In genomic region chr1:100834779-100835645, GRCh38 we compare ENCODE assay signal across 9 cellular contexts. TPM values are rescaled to one million over a fixed set of nuclear protein-coding genes. Genes with fewer than 3 reads are reported as not detected.
DNase-seq lines count a peak whose midpoint lies in the region; ATAC-seq, FAIRE-seq and TF ChIP-seq lines count a peak whose summit lies in the region.
"Had no signal": no experiment of that assay in that cellular context is flagged by ENCODE, and none has a peak within 500 bp of the region (broad histone marks: within the 10 kb centered on the region; RNA-seq: fewer than 3 reads in every experiment).

No MANE protein-coding gene starts in this region.

- POLR2A ChIA-PET in activated CD8-positive, alpha-beta T cell treated with anti-CD3 and anti-CD28 coated beads for 36 hours (lab: Charles Lee): no interaction called here
- POLR2A ChIA-PET in activated CD8-positive, alpha-beta T cell treated with anti-CD3 and anti-CD28 coated beads, Interleukin-2, amount 10 ng/mL, durations not matched to agents 7 days and 5 days (lab: Charles Lee): no interaction called here
- POLR2A ChIA-PET in SK-N-SH (lab: Yijun Ruan, JAX): no interaction called here
- POLR2A ChIA-PET in HepG2 (lab: Yijun Ruan, JAX): no interaction called here

- H2AFZ ChIP-seq in SK-N-SH (ENCODE audit: low read depth) (no peak overlapping the region), HepG2 (ENCODE audit: low read length) (no peak overlapping the region)

- H3K27ac ChIP-seq in SK-N-SH (ENCODE audit: low read depth in 2 of 2, low read length in 1 of 2) (no peak overlapping the region), HepG2 (ENCODE audit: extremely low read length, insufficient read depth, low read length) (no peak overlapping the region)

- ATAC-seq in activated CD8-positive, alpha-beta T cell treated with anti-CD3 and anti-CD28 coated beads for 36 hours: peak; percentile 65
- ATAC-seq in activated CD8-positive, alpha-beta T cell treated with anti-CD3 and anti-CD28 coated beads, Interleukin-2, amount 10 ng/mL, durations not matched to agents 7 days and 5 days: no peak
- ATAC-seq in HG02798 (IDR thresholded peaks at IDR 0.05; ENCODE audit: poor library complexity, unreplicated experiment) (peak; percentile 64), HepG2 (peak; percentile 87), HG03457 (IDR thresholded peaks at IDR 0.05; ENCODE audit: unreplicated experiment) (no peak)

- peak; percentile 31 for TF ChIP-seq RAD21 in SK-N-SH (IDR thresholded peaks at IDR 0.05; ENCODE audit: low read length)
- TF ChIP-seq RAD21 in HepG2 (CRISPR knock-in tag; IDR thresholded peaks at IDR 0.05): no peak

- H3K27ac Mint-ChIP-seq in activated CD8-positive, alpha-beta T cell treated with anti-CD3 and anti-CD28 coated beads for 36 hours: no peak overlapping the region
- no peak overlapping the region for H3K27ac Mint-ChIP-seq in activated CD8-positive, alpha-beta T cell treated with anti-CD3 and anti-CD28 coated beads, Interleukin-2, amount 10 ng/mL, durations not matched to agents 7 days and 5 days
- H3K27ac Mint-ChIP-seq: activated naive CD4-positive, alpha-beta T cell treated with anti-CD3 and anti-CD28 coated beads, Interleukin-2, amount 50 U/mL, for 24 hours had no signal

- H3K79me2 ChIP-seq in SK-N-SH (ENCODE audit: insufficient read depth) (no peaks in the 10 kb centered on the region), HepG2 (ENCODE audit: insufficient read depth, low read length) (no peaks in the 10 kb centered on the region)

- H3K9me3 Mint-ChIP-seq in activated CD8-positive, alpha-beta T cell treated with anti-CD3 and anti-CD28 coated beads for 36 hours: no peaks in the 10 kb centered on the region
- no peaks in the 10 kb centered on the region for H3K9me3 Mint-ChIP-seq in activated CD8-positive, alpha-beta T cell treated with anti-CD3 and anti-CD28 coated beads, Interleukin-2, amount 10 ng/mL, durations not matched to agents 7 days and 5 days (ENCODE audit: insufficient read depth)
- H3K9me3 Mint-ChIP-seq: activated naive CD4-positive, alpha-beta T cell treated with anti-CD3 and anti-CD28 coated beads, Interleukin-2, amount 50 U/mL, for 24 hours had no signal

- CTCF ChIA-PET in activated CD8-positive, alpha-beta T cell treated with anti-CD3 and anti-CD28 coated beads for 36 hours (lab: Charles Lee): interaction anchor here (0.8 to 1.4 kb wide), 4 partner anchors 11 to 371 kb away, joined by 3 to 4 read pairs (median 4); no protein-coding TSS in a partner anchor
- CTCF ChIA-PET in activated CD8-positive, alpha-beta T cell treated with anti-CD3 and anti-CD28 coated beads, Interleukin-2, amount 10 ng/mL, durations not matched to agents 7 days and 5 days (lab: Charles Lee): interaction anchor here (0.9 to 1.6 kb wide), 2 partner anchors 13 to 45 kb away, joined by 3 to 4 read pairs; no protein-coding TSS in a partner anchor
- CTCF ChIA-PET in SK-N-SH (lab: Yijun Ruan, JAX): interaction anchor here (0.6 kb wide), 1 partner anchor 11 kb away, joined by 3 read pairs; no protein-coding TSS in a partner anchor
- CTCF ChIA-PET in HepG2 (lab: Yijun Ruan, JAX; ENCODE audit: low intra/inter-chr PET ratio, low total read pairs): interaction anchor here (1.2 to 1.5 kb wide), 2 partner anchors 31 to 33 kb away, joined by 3 to 6 read pairs; no protein-coding TSS in a partner anchor

- H3K27me3 ChIP-seq in SK-N-SH (ENCODE audit: insufficient read depth) (no peaks in the 10 kb centered on the region), HepG2 (ENCODE audit: control insufficient read depth in 1 of 2, insufficient read depth in 2 of 2, low read length in 2 of 2) (no peaks in the 10 kb centered on the region)

- TF ChIP-seq POLR2A in HepG2 (IDR thresholded peaks at IDR 0.05; ENCODE audit: insufficient read depth in 1 of 2, low read depth in 2 of 2, low read length in 2 of 2): no peak

- DNase-seq in activated CD8-positive, alpha-beta T cell treated with anti-CD3 and anti-CD28 coated beads for 36 hours: peak; percentile 8
- DNase-seq in activated CD8-positive, alpha-beta T cell treated with anti-CD3 and anti-CD28 coated beads, Interleukin-2, amount 10 ng/mL, durations not matched to agents 7 days and 5 days: no peak
- DNase-seq in SK-N-SH (peak; percentile 7), HepG2 (ENCODE audit: low spot score) (peak; percentile 25), CD1c-positive myeloid dendritic cell (ENCODE audit: extremely low spot score) (no peak)
- no peak for DNase-seq in stimulated activated CD4-positive, alpha-beta T cell treated with anti-CD3 and anti-CD28 coated beads, Interleukin-2, amount 100 ng/mL, for 24 hours

- H3K4me3 Mint-ChIP-seq in activated CD8-positive, alpha-beta T cell treated with anti-CD3 and anti-CD28 coated beads for 36 hours: no peak overlapping the region
- H3K4me3 Mint-ChIP-seq in activated CD8-positive, alpha-beta T cell treated with anti-CD3 and anti-CD28 coated beads, Interleukin-2, amount 10 ng/mL, durations not matched to agents 7 days and 5 days: no peak overlapping the region
- H3K4me3 Mint-ChIP-seq: activated naive CD4-positive, alpha-beta T cell treated with anti-CD3 and anti-CD28 coated beads, Interleukin-2, amount 50 U/mL, for 24 hours had no signal

- no TSS peak for BruUV-seq in HepG2 (replicated peaks; lab: Mats Ljungman, UMichigan)

- no peak overlapping the region for H3K4me3 ChIP-seq in SK-N-SH (ENCODE audit: low read depth in 2 of 2, low read length in 1 of 2)
- no peak overlapping the region for H3K4me3 ChIP-seq in HepG2 (replicated peaks in 1 of 3; ENCODE audit: insufficient read depth in 1 of 3, low read depth in 2 of 3, low read length in 3 of 3)

- peak; percentile 74 for FAIRE-seq in HepG2 (lab: Jason Lieb, UNC)

- H3K36me3 Mint-ChIP-seq in activated CD8-positive, alpha-beta T cell treated with anti-CD3 and anti-CD28 coated beads for 36 hours (ENCODE audit: low read depth): no peaks in the 10 kb centered on the region
- H3K36me3 Mint-ChIP-seq in activated CD8-positive, alpha-beta T cell treated with anti-CD3 and anti-CD28 coated beads, Interleukin-2, amount 10 ng/mL, durations not matched to agents 7 days and 5 days (ENCODE audit: low read depth): no peaks in the 10 kb centered on the region
- H3K36me3 Mint-ChIP-seq: activated naive CD4-positive, alpha-beta T cell treated with anti-CD3 and anti-CD28 coated beads, Interleukin-2, amount 50 U/mL, for 24 hours had no signal

- H3K36me3 ChIP-seq in SK-N-SH (replicated peaks in 1 of 2; ENCODE audit: control insufficient read depth in 1 of 2, insufficient read depth in 2 of 2, low read length in 1 of 2) (no peaks in the 10 kb centered on the region), HepG2 (replicated peaks in 1 of 2; ENCODE audit: control insufficient read depth in 1 of 2, insufficient read depth in 2 of 2, low read length in 2 of 2) (no peaks in the 10 kb centered on the region)

- in situ Hi-C loops in HepG2 (cut with HindIII; ENCODE audit: extremely low pct_ligation_motif_present, low pct_unique_long_range_greater_than_20kb): no loop called here

- H3F3A ChIP-seq in SK-N-SH (replicated peaks; ENCODE audit: insufficient read depth): no peaks in the 10 kb centered on the region

- intact Hi-C loops in activated CD8-positive, alpha-beta T cell treated with anti-CD3 and anti-CD28 coated beads for 36 hours (cut with micrococcal nuclease): no loop called here
- intact Hi-C loops in HepG2 (cut with micrococcal nuclease; ENCODE audit: unreplicated experiment): loop anchor here (2.0 kb wide), 1 partner anchor 34 kb away; no protein-coding TSS in a partner anchor

- H3K9ac ChIP-seq in SK-N-SH (no peak overlapping the region), HepG2 (ENCODE audit: insufficient read depth, low read depth, low read length) (no peak overlapping the region)

- TF ChIP-seq CTCF in activated CD8-positive, alpha-beta T cell treated with anti-CD3 and anti-CD28 coated beads for 36 hours (IDR thresholded peaks at IDR 0.05): peak; percentile 61
- peak; percentile 46 for TF ChIP-seq CTCF in SK-N-SH (IDR thresholded peaks at IDR 0.05)
- TF ChIP-seq CTCF in HepG2 (CRISPR knock-in tag; IDR thresholded peaks at IDR 0.05): peak; percentile 58

- H4K20me1 ChIP-seq in SK-N-SH (ENCODE audit: insufficient read depth): no peaks in the 10 kb centered on the region
- H4K20me1 ChIP-seq in HepG2 (ENCODE audit: insufficient read depth, low read length): no peaks in the 10 kb centered on the region

- no peaks in the 10 kb centered on the region for H3K9me2 ChIP-seq in SK-N-SH

- WGBS in SK-N-SH (ENCODE audit: low lambda C conversion rate): 92% methylated on average over 5 of the region's 5 CpGs
- 53% methylated on average over 5 of the region's 5 CpGs for WGBS in HepG2 (ENCODE audit: low lambda C conversion rate)

- no peak overlapping the region for H3K4me2 ChIP-seq in SK-N-SH
- H3K4me2 ChIP-seq in HepG2 (ENCODE audit: low read depth, low read length): no peak overlapping the region

- H3K4me1 Mint-ChIP-seq in activated CD8-positive, alpha-beta T cell treated with anti-CD3 and anti-CD28 coated beads for 36 hours (ENCODE audit: low read depth): no peaks in the 10 kb centered on the region
- no peaks in the 10 kb centered on the region for H3K4me1 Mint-ChIP-seq in activated CD8-positive, alpha-beta T cell treated with anti-CD3 and anti-CD28 coated beads, Interleukin-2, amount 10 ng/mL, durations not matched to agents 7 days and 5 days (ENCODE audit: low read depth)
- H3K4me1 Mint-ChIP-seq: activated naive CD4-positive, alpha-beta T cell treated with anti-CD3 and anti-CD28 coated beads, Interleukin-2, amount 50 U/mL, for 24 hours had no signal

- no peak for TF ChIP-seq EP300 in SK-N-SH (IDR thresholded peaks at IDR 0.05; ENCODE audit: borderline replicate concordance in 1 of 2, low read depth in 1 of 2, low read length in 1 of 2)
- TF ChIP-seq EP300 in HepG2 (IDR thresholded peaks at IDR 0.05; ENCODE audit: low read depth in 2 of 2, low read length in 2 of 2): no peak
- TF ChIP-seq EP300 in HepG2 (CRISPR knock-in tag; IDR thresholded peaks at IDR 0.05; ENCODE audit: borderline replicate concordance): no peak

- H3K27me3 Mint-ChIP-seq in activated CD8-positive, alpha-beta T cell treated with anti-CD3 and anti-CD28 coated beads for 36 hours: no peaks in the 10 kb centered on the region
- H3K27me3 Mint-ChIP-seq in activated CD8-positive, alpha-beta T cell treated with anti-CD3 and anti-CD28 coated beads, Interleukin-2, amount 10 ng/mL, durations not matched to agents 7 days and 5 days (ENCODE audit: low read depth): peaks cover 5% of the 10 kb centered on the region

- H3K4me1 ChIP-seq in SK-N-SH (ENCODE audit: control insufficient read depth in 1 of 2, insufficient read depth in 2 of 2, low read depth in 1 of 2, low read length in 1 of 2): peaks cover 0 to 14% of the 10 kb centered on the region in 2 experiments; a peak in 1 of 4 replicates
- H3K4me1 ChIP-seq in HepG2 (ENCODE audit: insufficient read depth, low read length): no peaks in the 10 kb centered on the region

- H3K9me3 ChIP-seq in SK-N-SH (no peaks in the 10 kb centered on the region), HepG2 (ENCODE audit: low read length) (no peaks in the 10 kb centered on the region)

RNA-seq across cellular contexts. Expression of gene EXTL2, which starts 59.6 kb away (rescaled TPM):
- total RNA-seq in activated CD8-positive, alpha-beta T cell treated with anti-CD3 and anti-CD28 coated beads for 36 hours: 1 to 10 TPM; 4.1 to 5.7 TPM
- 1 to 10 TPM; 2.0 to 2.6 TPM for total RNA-seq in activated CD8-positive, alpha-beta T cell treated with anti-CD3 and anti-CD28 coated beads, Interleukin-2, amount 10 ng/mL, durations not matched to agents 7 days and 5 days
- polyA plus RNA-seq in SK-N-SH (2012; rRNA removed): 20.3 and 32.5 TPM in 2 replicates
- polyA plus RNA-seq in SK-N-SH (2012; cell fraction: cytosol; rRNA removed): 32.6 and 34.8 TPM in 2 replicates
- 15.8 and 38.5 TPM in 2 replicates for polyA plus RNA-seq in SK-N-SH (2012; cell fraction: nucleus; rRNA removed)
- 18.8 and 23.5 TPM in 2 replicates for total RNA-seq in HepG2 (2016; rRNA removed; fragmentation: Illumina TruSeq; extraction: Trizol)
- total RNA-seq in HepG2 (2016; cell fraction: cytosol; rRNA removed; fragmentation: Illumina TruSeq; extraction: Trizol; ENCODE audit: low read depth): 2.2 and 2.6 TPM in 2 replicates
- 18.7 and 25.4 TPM in 2 replicates for total RNA-seq in HepG2 (2016; cell fraction: insoluble cytoplasmic fraction; rRNA removed; fragmentation: Illumina TruSeq; extraction: Trizol)
- 10.3 and 10.4 TPM in 2 replicates for total RNA-seq in HepG2 (2016; cell fraction: membrane; rRNA removed; fragmentation: Illumina TruSeq; extraction: Trizol)
- 33.3 and 34.8 TPM in 2 replicates for total RNA-seq in HepG2 (2016; cell fraction: nucleus; rRNA removed; fragmentation: Illumina TruSeq; extraction: Trizol)
- polyA plus RNA-seq in HepG2 (2011; rRNA removed): 16.0 and 22.0 TPM in 2 replicates
- polyA plus RNA-seq in HepG2 (2011; cell fraction: cytosol; rRNA removed): 6.5 and 12.0 TPM in 2 replicates
- 13.3 and 16.1 TPM in 2 replicates for polyA plus RNA-seq in HepG2 (2011; cell fraction: nucleus; rRNA removed)
- polyA plus RNA-seq in HepG2 (2012): 12.7 and 13.2 TPM in 2 replicates
- 2.0 and 2.8 TPM in 2 replicates for polyA plus RNA-seq in HepG2 (2016; cell fraction: cytosol; fragmentation: Illumina TruSeq; extraction: Trizol; ENCODE audit: low read depth)
- 12.7 and 16.6 TPM in 2 replicates for polyA plus RNA-seq in HepG2 (2016; cell fraction: insoluble cytoplasmic fraction; fragmentation: Illumina TruSeq; extraction: Trizol; ENCODE audit: low read depth)
- 6.5 and 6.9 TPM in 2 replicates for polyA plus RNA-seq in HepG2 (2016; cell fraction: membrane; fragmentation: Illumina TruSeq; extraction: Trizol; ENCODE audit: low read depth)
- 37.2 and 44.6 TPM in 2 replicates for polyA plus RNA-seq in HepG2 (2016; cell fraction: nucleus; fragmentation: Illumina TruSeq; extraction: Trizol; ENCODE audit: insufficient read depth, low read depth)
- polyA minus RNA-seq in HepG2 (2011; rRNA and poly(A)+ RNA removed; ENCODE audit: low replicate concordance): 5.6 TPM in 2 replicates
- polyA minus RNA-seq in HepG2 (2011; cell fraction: cytosol; rRNA and poly(A)+ RNA removed): 7.3 and 9.6 TPM in 2 replicates
- 39.4 and 47.2 TPM in 2 replicates for polyA minus RNA-seq in HepG2 (2011; cell fraction: nucleus; rRNA and poly(A)+ RNA removed)

Comparison
In these comparisons a context has a peak if more than half of its experiments do, and no peak if none do; other contexts are left out.
1. ATAC-seq: peak in activated CD8-positive, alpha-beta T cell treated with anti-CD3 and anti-CD28 coated beads for 36 hours (single experiment), HG02798 (single experiment) and HepG2 (single experiment); none in activated CD8-positive, alpha-beta T cell treated with anti-CD3 and anti-CD28 coated beads, Interleukin-2, amount 10 ng/mL, durations not matched to agents 7 days and 5 days (single experiment) and HG03457 (single experiment).
2. DNase-seq: peak in activated CD8-positive, alpha-beta T cell treated with anti-CD3 and anti-CD28 coated beads for 36 hours (single experiment), SK-N-SH (single experiment) and HepG2 (single experiment); none in activated CD8-positive, alpha-beta T cell treated with anti-CD3 and anti-CD28 coated beads, Interleukin-2, amount 10 ng/mL, durations not matched to agents 7 days and 5 days (single experiment), CD1c-positive myeloid dendritic cell (single experiment) and stimulated activated CD4-positive, alpha-beta T cell treated with anti-CD3 and anti-CD28 coated beads, Interleukin-2, amount 100 ng/mL, for 24 hours (0 of 2).
3. Peak in every context shown above with its lines, with median percentiles within 50 percentile points of each other: CTCF ChIP-seq.